In the genomic region with DNA sequence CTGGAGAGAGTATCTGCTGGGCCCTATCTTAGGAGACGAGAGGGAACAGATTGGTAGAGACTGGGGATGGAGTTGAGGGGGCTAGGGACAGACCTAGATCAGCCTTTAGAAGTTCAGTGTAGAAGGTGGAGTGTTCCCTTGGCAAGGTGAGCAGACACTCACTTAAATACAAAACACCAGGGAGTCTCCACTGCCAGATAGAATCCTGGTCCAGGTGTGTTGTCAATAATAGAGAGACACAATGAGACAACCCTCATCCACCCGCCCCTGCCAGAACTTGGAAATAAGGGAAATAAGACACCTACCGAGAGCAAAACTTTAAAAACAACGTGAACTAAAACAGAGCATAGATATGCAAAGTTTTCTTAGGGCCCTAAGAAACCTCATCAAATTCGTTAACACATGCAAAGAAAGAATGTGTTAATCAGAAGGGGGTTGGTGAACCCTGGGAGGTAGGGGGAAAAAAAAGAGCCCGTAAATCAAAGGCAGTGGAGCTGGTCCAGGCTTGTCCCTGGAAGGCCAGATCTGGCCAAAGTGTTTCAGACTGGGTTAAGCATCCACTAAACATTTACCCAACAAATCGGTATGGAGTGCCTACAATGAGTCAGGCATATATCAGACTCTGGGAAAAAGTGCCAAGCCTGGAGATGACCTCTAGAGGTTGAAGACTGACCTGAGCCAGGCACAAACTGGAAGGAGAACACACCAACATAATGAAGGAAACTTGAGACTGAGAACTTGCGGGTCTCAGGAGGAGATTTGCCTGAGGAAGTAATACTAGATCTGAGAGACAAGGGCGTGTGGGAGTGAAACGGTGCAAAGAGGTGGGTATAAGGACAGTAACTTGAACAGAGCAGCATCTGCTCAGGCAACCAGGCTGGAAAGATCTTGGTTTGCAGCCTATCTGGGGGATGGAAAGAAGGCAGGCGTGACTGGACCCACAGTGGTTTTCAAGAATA, we compare ENCODE assay signal across 20 cellular contexts. TPM values are rescaled to one million over a fixed set of nuclear protein-coding genes. Genes with fewer than 3 reads are reported as not detected.
"Had no signal": no experiment of that assay in that cellular context is flagged by ENCODE, and none has a peak within 500 bp of the region (broad histone marks: within the 10 kb centered on the region; RNA-seq: fewer than 3 reads in every experiment).

No MANE protein-coding gene starts in this region.

- H3K36me3 Mint-ChIP-seq: natural killer cell had no signal

- H3K27ac Mint-ChIP-seq: natural killer cell; T-helper 1 cell treated with Interleukin-12 subunit alpha and Interleukin-12 subunit beta and Interleukin-4 antibody, amounts not matched to agents 30 μg/mL and 1 μg/mL, for 36 hours had no signal

- H3K9me3 ChIP-seq: mucosa of descending colon, psoas muscle, spleen had no signal

- H3K27ac ChIP-seq: coronary artery, psoas muscle, spleen had no signal

- H3K4me1 ChIP-seq: psoas muscle, spleen had no signal

- DNase-seq: activated CD4-positive, alpha-beta T cell treated with anti-CD3 and anti-CD28 coated beads, Interleukin-2, amount 50 U/mL, for 1 hour; activated CD4-positive, CD25-positive, alpha-beta regulatory T cell; activated naive CD4-positive, alpha-beta T cell treated with anti-CD3 and anti-CD28 coated beads, Interleukin-2, amount 50 U/mL, for 16 hours; caudate nucleus; effector CD4-positive, alpha-beta T cell; foreskin melanocyte; head of caudate nucleus; left colon; mucosa of descending colon; natural killer cell; occipital lobe; psoas muscle; spleen; stimulated activated CD4-positive, alpha-beta T cell treated with anti-CD3 and anti-CD28 coated beads, Interleukin-1b, Interleukin-23, amount 100 ng/mL, for 48 hours; stimulated activated naive CD4-positive, alpha-beta T cell treated with Interleukin-2 at 50 U/mL for 16 hours had no signal

- H3K36me3 ChIP-seq: spleen had no signal

- H3K9me3 Mint-ChIP-seq: T-helper 1 cell treated with Interleukin-12 subunit alpha and Interleukin-12 subunit beta and Interleukin-4 antibody, amounts not matched to agents 30 μg/mL and 1 μg/mL, for 36 hours had no signal

- H3K4me3 ChIP-seq: coronary artery, mucosa of descending colon, psoas muscle, spleen had no signal

- H3K4me3 Mint-ChIP-seq: natural killer cell; T-helper 1 cell treated with Interleukin-12 subunit alpha and Interleukin-12 subunit beta and Interleukin-4 antibody, amounts not matched to agents 30 μg/mL and 1 μg/mL, for 36 hours had no signal

- ATAC-seq: left colon, mucosa of descending colon, natural killer cell, psoas muscle, sciatic nerve had no signal

RNA-seq across cellular contexts. Expression of a gene that starts 37.0 kb away (rescaled TPM):
- total RNA-seq: left colon, lung microvascular endothelial cell, mucosa of descending colon, natural killer cell, occipital lobe, psoas muscle, sciatic nerve, spleen, urinary bladder had no signal
- polyA plus RNA-seq: psoas muscle, spleen, urinary bladder had no signal
